Comparison of ENCODE assay signal across 30 cellular contexts in the genomic region with DNA sequence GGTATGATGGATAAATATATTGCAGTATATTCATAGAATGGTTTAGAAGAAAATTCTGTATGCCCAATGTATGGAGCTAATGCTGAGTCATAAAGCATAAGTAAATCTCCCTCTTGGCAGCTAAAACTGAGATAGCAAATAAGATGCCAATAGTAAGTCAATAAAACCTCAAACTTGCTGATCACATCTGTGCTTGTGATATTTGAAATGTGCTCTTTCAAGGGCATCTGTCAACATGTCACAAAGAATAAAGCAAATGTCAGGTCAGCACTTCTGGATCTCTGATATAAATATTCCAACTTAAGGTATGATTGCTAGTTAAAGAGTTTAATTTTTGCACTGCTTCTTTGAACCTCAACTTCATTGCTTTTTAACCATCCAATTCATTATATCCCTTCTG.
"Had no signal": no experiment of that assay in that cellular context is flagged by ENCODE, and none has a peak within 500 bp of the region (broad histone marks: within the 10 kb centered on the region; RNA-seq: fewer than 3 reads in every experiment).

No MANE protein-coding gene starts in this region.

- FAIRE-seq: colon had no signal

- H3K27me3 ChIP-seq: body of pancreas, esophagus muscularis mucosa, foreskin keratinocyte, gastrocnemius medialis, heart left ventricle had no signal

- H3K4me1 ChIP-seq: body of pancreas, esophagus muscularis mucosa, foreskin keratinocyte, gastrocnemius medialis, heart left ventricle had no signal

- H3K27ac ChIP-seq: body of pancreas, esophagus muscularis mucosa, foreskin keratinocyte, gastrocnemius medialis, heart left ventricle had no signal

- H3K4me3 ChIP-seq: body of pancreas, esophagus muscularis mucosa, gastrocnemius medialis, heart left ventricle had no signal

- DNase-seq: activated CD4-positive, alpha-beta memory T cell treated with anti-CD3 and anti-CD28 coated beads, Interleukin-2, amount 10 ng/mL, durations not matched to agents 7 days and 5 days; activated CD4-positive, alpha-beta T cell treated with anti-CD3 and anti-CD28 coated beads for 1 hour; activated CD4-positive, alpha-beta T cell treated with anti-CD3 and anti-CD28 coated beads for 4 hours; activated CD4-positive, alpha-beta T cell treated with anti-CD3 and anti-CD28 coated beads, Interleukin-2, amount 10 ng/mL, durations not matched to agents 7 days and 5 days; activated CD4-positive, alpha-beta T cell treated with anti-CD3 and anti-CD28 coated beads, Interleukin-2, amount 50 U/mL, for 4 hours; activated CD8-positive, alpha-beta memory T cell treated with anti-CD3 and anti-CD28 coated beads, Interleukin-2, amount 50 U/mL, for 48 hours; activated effector memory CD4-positive, alpha-beta T cell treated with Interleukin-2 at 50 U/mL for 16 hours; activated gamma-delta T cell treated with Interleukin-2 at 50 U/mL for 16 hours; activated naive CD4-positive, alpha-beta T cell treated with anti-CD3 and anti-CD28 coated beads, Interleukin-2, amount 50 U/mL, for 16 hours; activated naive CD4-positive, alpha-beta T cell treated with Interleukin-2 at 50 U/mL for 16 hours; activated T-cell treated with anti-CD3 and anti-CD28 coated beads for 4 hours; activated T-cell treated with anti-CD3 and anti-CD28 coated beads, Interleukin-2, amount 50 U/mL, for 24 hours; amniotic stem cell; aorta; body of pancreas; caudate nucleus; cortex of kidney; dermis blood vessel endothelial cell; effector CD4-positive, alpha-beta T cell; effector memory CD8-positive, alpha-beta T cell; erythroblast; foreskin keratinocyte; gastrocnemius medialis; glutamatergic neuron; heart left ventricle; T-helper 2 cell had no signal

- ATAC-seq: activated T-helper 17 cell treated with anti-CD3 and anti-CD28 coated beads, Interleukin-2, amount 50 U/mL, for 72 hours; body of pancreas; effector memory CD8-positive, alpha-beta T cell; foreskin keratinocyte; gastrocnemius medialis; heart left ventricle; WTC11 had no signal

- H3K9me3 ChIP-seq: body of pancreas, gastrocnemius medialis had no signal

- H3K36me3 ChIP-seq: esophagus muscularis mucosa, gastrocnemius medialis, heart left ventricle had no signal
